Comparison of ENCODE assay signal across 25 cellular contexts in genomic region chr4:74669702-74670101, GRCh38.
"Had no signal": no experiment of that assay in that cellular context is flagged by ENCODE, and none has a peak within 500 bp of the region (broad histone marks: within the 10 kb centered on the region; RNA-seq: fewer than 3 reads in every experiment).

No MANE protein-coding gene starts in this region.

- H3K4me1 ChIP-seq: gastrocnemius medialis, psoas muscle, tibial nerve, uterus had no signal

- DNase-seq: dorsolateral prefrontal cortex; effector CD4-positive, alpha-beta T cell; foreskin fibroblast; gastrocnemius medialis; head of caudate nucleus; left cardiac atrium; left lung; mesenchymal stem cell; midbrain; naive thymus-derived CD4-positive, alpha-beta T cell; nucleus accumbens; ovary; posterior cingulate gyrus; psoas muscle; right cardiac atrium; spleen; stimulated activated CD4-positive, alpha-beta T cell treated with anti-CD3 and anti-CD28 coated beads, Interleukin-4, amount 100 ng/mL, for 4 hours; upper lobe of left lung; uterus had no signal

- H3K9me3 ChIP-seq: gastrocnemius medialis, left lung, ovary, psoas muscle, spleen, thoracic aorta, tibial nerve, upper lobe of left lung, uterus had no signal

- H3K27me3 ChIP-seq: gastrocnemius medialis, left lung, ovary, spleen, tibial nerve, upper lobe of left lung, uterus had no signal

- H3K4me3 ChIP-seq: dorsolateral prefrontal cortex, gastrocnemius medialis, left lung, ovary, psoas muscle, skin epidermis, spleen, thoracic aorta, tibial nerve, upper lobe of left lung, uterus had no signal

- H3K36me3 ChIP-seq: gastrocnemius medialis, left lung, ovary, spleen, thoracic aorta, tibial nerve, upper lobe of left lung, uterus had no signal

- FAIRE-seq: colon had no signal

- ATAC-seq: esophagus mucosa; gastrocnemius medialis; left cardiac atrium; left lung; naive thymus-derived CD4-positive, alpha-beta T cell; psoas muscle; right cardiac atrium; stimulated activated memory B cell treated with anti-CD40 and anti-IgM and Interleukin-4, amounts not matched to agents 10 μg/mL and 1 μg/mL and 100 μg/mL, for 72 hours had no signal

- H3K27ac ChIP-seq: dorsolateral prefrontal cortex, gastrocnemius medialis, left lung, ovary, psoas muscle, skin epidermis, spleen, thoracic aorta, tibial nerve, upper lobe of left lung, uterus had no signal
